Comparison of ENCODE assay signal across 8 cellular contexts in the genomic region with DNA sequence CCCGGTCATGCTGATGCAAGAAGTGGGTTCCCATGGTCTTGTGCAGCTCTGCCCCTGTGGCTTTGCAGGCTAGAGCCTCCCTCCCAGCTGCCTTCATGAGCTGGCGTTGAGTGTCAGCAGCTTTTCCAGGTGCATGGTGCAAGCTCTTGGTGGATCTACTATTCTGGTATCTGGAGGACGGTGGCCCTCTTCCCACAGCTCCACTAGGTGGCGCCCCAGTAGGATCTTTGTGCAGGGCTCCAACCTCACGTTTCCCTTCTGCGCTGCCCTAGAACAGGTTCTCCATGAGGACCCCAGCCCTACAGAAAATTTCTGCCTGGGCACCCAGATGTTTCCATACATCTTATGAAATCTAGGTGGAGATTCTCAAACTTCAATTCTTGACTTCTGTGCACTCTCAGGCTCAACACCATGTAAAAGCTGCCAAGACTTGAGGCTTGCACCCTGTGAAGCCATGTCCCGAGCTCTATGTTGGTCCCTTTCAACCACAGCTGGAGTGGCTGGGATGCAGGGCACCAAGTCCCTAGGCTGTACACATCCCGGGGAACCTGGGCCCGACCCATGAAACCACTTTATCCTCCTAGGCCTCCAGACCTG.
A peak's percentile ranks its signal among the peaks of the same experiment; 100 is the strongest.
DNase-seq lines count a peak whose midpoint lies in the region; ATAC-seq and TF ChIP-seq lines count a peak whose summit lies in the region.

No MANE protein-coding gene starts in this region.

- TF ChIP-seq POLR2A in breast epithelium (IDR thresholded peaks at IDR 0.05) (no peak), lower leg skin (IDR thresholded peaks at IDR 0.05) (no peak)

- intact Hi-C loops in breast epithelium (cut with DNase I; ENCODE audit: low total_unique reads) (no loop called here), lower leg skin (cut with DNase I; ENCODE audit: low total_unique reads) (loop anchor here (10.0 kb wide), 1 partner anchor 1034 kb away; the partner anchor contains the start of gene FOXP1)

- H3K27me3 ChIP-seq in breast epithelium = no peaks in the 10 kb centered on the region

- DNase-seq in EL (peak; percentile 56), Kasumi-1 (lab: John Stamatoyannopoulos, UW) (peak; percentile 66 to 75), UCSD-AML1 (lab: John Stamatoyannopoulos, UW; ENCODE audit: unreplicated experiment) (peak; percentile 73), breast epithelium (ENCODE audit: low spot score in 2 of 2) (peak; percentile 21 to 75), lower leg skin (ENCODE audit: low spot score in 2 of 2) (peak; percentile 60 to 93)
- DNase-seq in stimulated activated CD8-positive, alpha-beta memory T cell treated with anti-CD3 and anti-CD28 coated beads, Interleukin-15, amount 100 ng/mL, for 48 hours (ENCODE audit: low read depth in 2 of 2) = peak; percentile 30 to 35

- TF ChIP-seq CTCF in breast epithelium (IDR thresholded peaks at IDR 0.05) = peak; percentile 32 to 68 (median 45)
- TF ChIP-seq CTCF in lower leg skin (IDR thresholded peaks at IDR 0.05) = no peak

- no peak overlapping the region for H3K4me3 ChIP-seq in breast epithelium
- no peak overlapping the region for H3K4me3 ChIP-seq in lower leg skin (ENCODE audit: low read depth, poor library complexity, severe bottlenecking)

- H3K9me3 ChIP-seq in breast epithelium = no peaks in the 10 kb centered on the region

- ATAC-seq in GM21528 (IDR thresholded peaks at IDR 0.05; ENCODE audit: low FRiP score, unreplicated experiment) (peak; percentile 76), HG03457 (IDR thresholded peaks at IDR 0.05; ENCODE audit: unreplicated experiment) (no peak)

- no peaks in the 10 kb centered on the region for H3K4me1 ChIP-seq in breast epithelium

- 43 to 53% methylated on average over 9 of the region's 9 CpGs for WGBS in lower leg skin, 2 donors

- no peaks in the 10 kb centered on the region for H3K36me3 ChIP-seq in breast epithelium

- no peak overlapping the region for H3K27ac ChIP-seq in breast epithelium

Comparison
In these comparisons a context has a peak if more than half of its experiments do, and no peak if none do; other contexts are left out.
1. CTCF ChIP-seq: peak in breast epithelium (3 of 3); none in lower leg skin (0 of 3).
2. Peak in every context shown above with its lines, with median percentiles within 50 percentile points of each other: DNase-seq.